In genomic region chr18:7937268-7937667, GRCh38 we compare ENCODE assay signal across 11 cellular contexts.
"Had no signal": no experiment of that assay in that cellular context is flagged by ENCODE, and none has a peak within 500 bp of the region (broad histone marks: within the 10 kb centered on the region; RNA-seq: fewer than 3 reads in every experiment).

No MANE protein-coding gene starts in this region.

- ATAC-seq: GM23338, HCT116 had no signal

- FAIRE-seq: H1, H54 had no signal

- DNase-seq: GM23248, GOT3, H7, H9, HCEC 1CT, HFFc6 had no signal

- H3K4me3 ChIP-seq: GM23248, GM23338, HAP-1 had no signal

- H3K27ac ChIP-seq: GM23248 had no signal

- H3K36me3 ChIP-seq: HAP-1 had no signal

- H3K9me3 ChIP-seq: HAP-1 had no signal

- H3K4me1 ChIP-seq: HAP-1 had no signal
